Comparison of ENCODE assay signal across 1 cellular context in the genomic region with DNA sequence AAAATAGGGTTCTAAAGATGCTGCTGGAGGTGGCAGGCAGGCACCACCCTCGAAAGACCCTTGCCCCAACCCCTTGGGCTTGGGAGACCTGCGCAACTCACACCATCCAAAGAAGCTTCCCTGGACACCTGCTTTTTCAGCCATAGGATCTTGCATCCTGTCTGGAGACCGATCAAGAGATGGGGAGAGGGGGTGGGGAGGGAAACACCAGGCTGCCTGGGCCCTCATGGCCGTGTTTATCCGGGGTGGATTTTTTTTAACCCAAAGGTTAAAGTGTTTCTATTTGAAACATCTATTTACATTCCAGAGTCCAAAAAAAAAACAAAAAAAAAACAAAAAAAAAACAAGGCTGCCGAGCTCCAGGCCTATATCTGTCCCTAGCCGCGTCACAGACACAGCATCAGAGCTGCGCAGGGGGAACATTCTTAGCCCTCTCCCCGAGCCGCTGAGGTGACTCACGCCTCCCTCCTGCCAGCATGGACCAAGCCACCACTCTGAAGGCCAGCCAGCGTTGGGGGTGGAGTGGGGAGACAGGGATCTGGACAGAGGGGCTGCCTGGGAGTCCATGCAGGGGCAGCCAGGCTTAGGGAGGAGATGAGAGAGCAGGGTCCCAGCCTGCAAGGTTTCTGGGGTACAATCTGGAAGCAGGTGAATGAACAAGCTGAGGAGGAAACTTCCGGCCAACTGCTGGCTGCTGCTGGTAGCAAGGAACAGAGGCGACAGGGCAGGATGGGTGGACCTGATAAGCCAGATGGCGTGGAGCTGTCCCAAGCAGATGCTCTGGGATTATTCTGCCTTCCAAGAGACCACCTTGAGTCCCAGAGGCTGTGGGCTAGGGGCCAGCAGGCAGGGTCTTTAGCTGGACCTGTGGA.
TF ChIP-seq lines count a peak whose summit lies in the region.

No MANE protein-coding gene starts in this region.

TF ChIP-seq in HepG2, 621 proteins besides CTCF, POLR2A, EP300 and RAD21 (continued from another document and continues in another):
- TF ChIP-seq, protein P1, sequence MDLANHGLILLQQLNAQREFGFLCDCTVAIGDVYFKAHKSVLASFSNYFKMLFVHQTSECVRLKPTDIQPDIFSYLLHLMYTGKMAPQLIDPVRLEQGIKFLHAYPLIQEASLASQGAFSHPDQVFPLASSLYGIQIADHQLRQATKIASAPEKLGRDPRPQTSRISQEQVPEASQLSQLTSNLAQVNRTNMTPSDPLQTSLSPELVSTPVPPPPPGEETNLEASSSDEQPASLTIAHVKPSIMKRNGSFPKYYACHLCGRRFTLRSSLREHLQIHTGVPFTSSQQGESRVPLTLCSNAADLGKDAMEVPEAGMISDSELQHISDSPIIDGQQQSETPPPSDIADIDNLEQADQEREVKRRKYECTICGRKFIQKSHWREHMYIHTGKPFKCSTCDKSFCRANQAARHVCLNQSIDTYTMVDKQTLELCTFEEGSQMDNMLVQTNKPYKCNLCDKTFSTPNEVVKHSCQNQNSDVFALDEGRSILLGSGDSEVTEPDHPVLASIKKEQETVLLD (CRISPR knock-in tag; IDR thresholded peaks at IDR 0.05; ENCODE audit: low read depth) = no peak
- TF ChIP-seq, protein P2, sequence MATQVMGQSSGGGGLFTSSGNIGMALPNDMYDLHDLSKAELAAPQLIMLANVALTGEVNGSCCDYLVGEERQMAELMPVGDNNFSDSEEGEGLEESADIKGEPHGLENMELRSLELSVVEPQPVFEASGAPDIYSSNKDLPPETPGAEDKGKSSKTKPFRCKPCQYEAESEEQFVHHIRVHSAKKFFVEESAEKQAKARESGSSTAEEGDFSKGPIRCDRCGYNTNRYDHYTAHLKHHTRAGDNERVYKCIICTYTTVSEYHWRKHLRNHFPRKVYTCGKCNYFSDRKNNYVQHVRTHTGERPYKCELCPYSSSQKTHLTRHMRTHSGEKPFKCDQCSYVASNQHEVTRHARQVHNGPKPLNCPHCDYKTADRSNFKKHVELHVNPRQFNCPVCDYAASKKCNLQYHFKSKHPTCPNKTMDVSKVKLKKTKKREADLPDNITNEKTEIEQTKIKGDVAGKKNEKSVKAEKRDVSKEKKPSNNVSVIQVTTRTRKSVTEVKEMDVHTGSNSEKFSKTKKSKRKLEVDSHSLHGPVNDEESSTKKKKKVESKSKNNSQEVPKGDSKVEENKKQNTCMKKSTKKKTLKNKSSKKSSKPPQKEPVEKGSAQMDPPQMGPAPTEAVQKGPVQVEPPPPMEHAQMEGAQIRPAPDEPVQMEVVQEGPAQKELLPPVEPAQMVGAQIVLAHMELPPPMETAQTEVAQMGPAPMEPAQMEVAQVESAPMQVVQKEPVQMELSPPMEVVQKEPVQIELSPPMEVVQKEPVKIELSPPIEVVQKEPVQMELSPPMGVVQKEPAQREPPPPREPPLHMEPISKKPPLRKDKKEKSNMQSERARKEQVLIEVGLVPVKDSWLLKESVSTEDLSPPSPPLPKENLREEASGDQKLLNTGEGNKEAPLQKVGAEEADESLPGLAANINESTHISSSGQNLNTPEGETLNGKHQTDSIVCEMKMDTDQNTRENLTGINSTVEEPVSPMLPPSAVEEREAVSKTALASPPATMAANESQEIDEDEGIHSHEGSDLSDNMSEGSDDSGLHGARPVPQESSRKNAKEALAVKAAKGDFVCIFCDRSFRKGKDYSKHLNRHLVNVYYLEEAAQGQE (IDR thresholded peaks at IDR 0.05; ENCODE audit: borderline replicate concordance in 1 of 2, low read depth in 1 of 2, low read length in 2 of 2) = peak in 1 of 2 experiments; percentile 51; a peak in 1 of 4 replicates
- peak; percentile 91; the same call in 1 of the 2 replicates for TF ChIP-seq ZNF614 (CRISPR knock-in tag; IDR thresholded peaks at IDR 0.05; ENCODE audit: borderline replicate concordance)
- TF ChIP-seq SMAD1 (CRISPR knock-in tag; IDR thresholded peaks at IDR 0.05; ENCODE audit: borderline replicate concordance, low read depth) = no peak
- peak; percentile 54 for TF ChIP-seq PCBP2 (optimal IDR thresholded peaks at IDR 0.05; ENCODE audit: low read depth, low read length, poor library complexity, severe bottlenecking)
- TF ChIP-seq ZNF737 (CRISPR knock-in tag; IDR thresholded peaks at IDR 0.05; ENCODE audit: borderline replicate concordance) = 0 out of 2 replicates have a peak, but pooled peaks have one; percentile 21
- peak; percentile 87 for TF ChIP-seq ZNF501 (CRISPR knock-in tag; IDR thresholded peaks at IDR 0.05)
- peak; percentile 87 for TF ChIP-seq ZNF281 (CRISPR knock-in tag; IDR thresholded peaks at IDR 0.05; ENCODE audit: borderline replicate concordance)
- TF ChIP-seq SIX1 (CRISPR knock-in tag; IDR thresholded peaks at IDR 0.05; ENCODE audit: borderline replicate concordance) = peak; percentile 50; the same call in 1 of the 2 replicates
- no peak for TF ChIP-seq SMAD9 (CRISPR knock-in tag; IDR thresholded peaks at IDR 0.05)
- TF ChIP-seq, protein P3, sequence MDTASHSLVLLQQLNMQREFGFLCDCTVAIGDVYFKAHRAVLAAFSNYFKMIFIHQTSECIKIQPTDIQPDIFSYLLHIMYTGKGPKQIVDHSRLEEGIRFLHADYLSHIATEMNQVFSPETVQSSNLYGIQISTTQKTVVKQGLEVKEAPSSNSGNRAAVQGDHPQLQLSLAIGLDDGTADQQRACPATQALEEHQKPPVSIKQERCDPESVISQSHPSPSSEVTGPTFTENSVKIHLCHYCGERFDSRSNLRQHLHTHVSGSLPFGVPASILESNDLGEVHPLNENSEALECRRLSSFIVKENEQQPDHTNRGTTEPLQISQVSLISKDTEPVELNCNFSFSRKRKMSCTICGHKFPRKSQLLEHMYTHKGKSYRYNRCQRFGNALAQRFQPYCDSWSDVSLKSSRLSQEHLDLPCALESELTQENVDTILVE (CRISPR knock-in tag; IDR thresholded peaks at IDR 0.05) = peak; percentile 88; the same call in 1 of the 2 replicates
- peak; percentile 95 for TF ChIP-seq MTA1 (CRISPR knock-in tag; IDR thresholded peaks at IDR 0.05; ENCODE audit: borderline replicate concordance)
- peak; percentile 58 for TF ChIP-seq ZNF883 (CRISPR knock-in tag; IDR thresholded peaks at IDR 0.05; ENCODE audit: not compliant biosample characterization)
- TF ChIP-seq, protein P4, sequence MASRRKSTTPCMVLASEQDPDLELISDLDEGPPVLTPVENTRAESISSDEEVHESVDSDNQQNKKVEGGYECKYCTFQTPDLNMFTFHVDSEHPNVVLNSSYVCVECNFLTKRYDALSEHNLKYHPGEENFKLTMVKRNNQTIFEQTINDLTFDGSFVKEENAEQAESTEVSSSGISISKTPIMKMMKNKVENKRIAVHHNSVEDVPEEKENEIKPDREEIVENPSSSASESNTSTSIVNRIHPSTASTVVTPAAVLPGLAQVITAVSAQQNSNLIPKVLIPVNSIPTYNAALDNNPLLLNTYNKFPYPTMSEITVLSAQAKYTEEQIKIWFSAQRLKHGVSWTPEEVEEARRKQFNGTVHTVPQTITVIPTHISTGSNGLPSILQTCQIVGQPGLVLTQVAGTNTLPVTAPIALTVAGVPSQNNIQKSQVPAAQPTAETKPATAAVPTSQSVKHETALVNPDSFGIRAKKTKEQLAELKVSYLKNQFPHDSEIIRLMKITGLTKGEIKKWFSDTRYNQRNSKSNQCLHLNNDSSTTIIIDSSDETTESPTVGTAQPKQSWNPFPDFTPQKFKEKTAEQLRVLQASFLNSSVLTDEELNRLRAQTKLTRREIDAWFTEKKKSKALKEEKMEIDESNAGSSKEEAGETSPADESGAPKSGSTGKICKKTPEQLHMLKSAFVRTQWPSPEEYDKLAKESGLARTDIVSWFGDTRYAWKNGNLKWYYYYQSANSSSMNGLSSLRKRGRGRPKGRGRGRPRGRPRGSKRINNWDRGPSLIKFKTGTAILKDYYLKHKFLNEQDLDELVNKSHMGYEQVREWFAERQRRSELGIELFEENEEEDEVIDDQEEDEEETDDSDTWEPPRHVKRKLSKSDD (CRISPR knock-in tag; IDR thresholded peaks at IDR 0.05; ENCODE audit: low read depth) = 0 out of 2 replicates have a peak, but pooled peaks have one; percentile 59
- TF ChIP-seq SKI (IDR thresholded peaks at IDR 0.05; ENCODE audit: partially characterized antibody) = peak; percentile 79
- TF ChIP-seq PHF20 (CRISPR knock-in tag; IDR thresholded peaks at IDR 0.05) = no peak
- peak; percentile 74 for TF ChIP-seq ETV5 (CRISPR knock-in tag; IDR thresholded peaks at IDR 0.05; ENCODE audit: borderline replicate concordance)
- TF ChIP-seq FOSL2 (CRISPR knock-in tag; IDR thresholded peaks at IDR 0.05) = peak; percentile 98
- TF ChIP-seq HINFP (CRISPR knock-in tag; IDR thresholded peaks at IDR 0.05; ENCODE audit: low read depth) = 0 out of 2 replicates have a peak, but pooled peaks have one; percentile 62
- TF ChIP-seq, protein P5, sequence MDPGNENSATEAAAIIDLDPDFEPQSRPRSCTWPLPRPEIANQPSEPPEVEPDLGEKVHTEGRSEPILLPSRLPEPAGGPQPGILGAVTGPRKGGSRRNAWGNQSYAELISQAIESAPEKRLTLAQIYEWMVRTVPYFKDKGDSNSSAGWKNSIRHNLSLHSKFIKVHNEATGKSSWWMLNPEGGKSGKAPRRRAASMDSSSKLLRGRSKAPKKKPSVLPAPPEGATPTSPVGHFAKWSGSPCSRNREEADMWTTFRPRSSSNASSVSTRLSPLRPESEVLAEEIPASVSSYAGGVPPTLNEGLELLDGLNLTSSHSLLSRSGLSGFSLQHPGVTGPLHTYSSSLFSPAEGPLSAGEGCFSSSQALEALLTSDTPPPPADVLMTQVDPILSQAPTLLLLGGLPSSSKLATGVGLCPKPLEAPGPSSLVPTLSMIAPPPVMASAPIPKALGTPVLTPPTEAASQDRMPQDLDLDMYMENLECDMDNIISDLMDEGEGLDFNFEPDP (CRISPR knock-in tag; conservative IDR thresholded peaks at IDR 0.05) = 0 out of 2 replicates have a peak, but pooled peaks have one; percentile 71
- TF ChIP-seq ZNF567 (CRISPR knock-in tag; IDR thresholded peaks at IDR 0.05; ENCODE audit: borderline replicate concordance) = no peak
- TF ChIP-seq ZBTB7A (CRISPR knock-in tag; IDR thresholded peaks at IDR 0.05) = no peak
- TF ChIP-seq ZNF121 (CRISPR knock-in tag; IDR thresholded peaks at IDR 0.05) = peak; percentile 100
- 0 out of 2 replicates have a peak, but pooled peaks have one; percentile 43 for TF ChIP-seq TFE3 (CRISPR knock-in tag; IDR thresholded peaks at IDR 0.05)
- peak; percentile 94 for TF ChIP-seq GATAD2A (CRISPR knock-in tag; IDR thresholded peaks at IDR 0.05)
- no peak for TF ChIP-seq IKZF4 (CRISPR knock-in tag; IDR thresholded peaks at IDR 0.05; ENCODE audit: borderline replicate concordance, low read depth, not compliant biosample characterization)
- TF ChIP-seq, protein P6, sequence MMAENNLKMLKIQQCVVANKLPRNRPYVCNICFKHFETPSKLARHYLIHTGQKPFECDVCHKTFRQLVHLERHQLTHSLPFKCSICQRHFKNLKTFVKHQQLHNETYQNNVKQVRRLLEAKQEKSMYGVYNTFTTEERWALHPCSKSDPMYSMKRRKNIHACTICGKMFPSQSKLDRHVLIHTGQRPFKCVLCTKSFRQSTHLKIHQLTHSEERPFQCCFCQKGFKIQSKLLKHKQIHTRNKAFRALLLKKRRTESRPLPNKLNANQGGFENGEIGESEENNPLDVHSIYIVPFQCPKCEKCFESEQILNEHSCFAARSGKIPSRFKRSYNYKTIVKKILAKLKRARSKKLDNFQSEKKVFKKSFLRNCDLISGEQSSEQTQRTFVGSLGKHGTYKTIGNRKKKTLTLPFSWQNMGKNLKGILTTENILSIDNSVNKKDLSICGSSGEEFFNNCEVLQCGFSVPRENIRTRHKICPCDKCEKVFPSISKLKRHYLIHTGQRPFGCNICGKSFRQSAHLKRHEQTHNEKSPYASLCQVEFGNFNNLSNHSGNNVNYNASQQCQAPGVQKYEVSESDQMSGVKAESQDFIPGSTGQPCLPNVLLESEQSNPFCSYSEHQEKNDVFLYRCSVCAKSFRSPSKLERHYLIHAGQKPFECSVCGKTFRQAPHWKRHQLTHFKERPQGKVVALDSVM (CRISPR knock-in tag; IDR thresholded peaks at IDR 0.05) = no peak
- no peak for TF ChIP-seq JUNB (CRISPR knock-in tag; IDR thresholded peaks at IDR 0.05; ENCODE audit: borderline replicate concordance)
- TF ChIP-seq ZFP1 (CRISPR knock-in tag; IDR thresholded peaks at IDR 0.05) = no peak; the same call in 1 of the 2 replicates
